Comparison of ENCODE assay signal across 10 cellular contexts in the genomic region with DNA sequence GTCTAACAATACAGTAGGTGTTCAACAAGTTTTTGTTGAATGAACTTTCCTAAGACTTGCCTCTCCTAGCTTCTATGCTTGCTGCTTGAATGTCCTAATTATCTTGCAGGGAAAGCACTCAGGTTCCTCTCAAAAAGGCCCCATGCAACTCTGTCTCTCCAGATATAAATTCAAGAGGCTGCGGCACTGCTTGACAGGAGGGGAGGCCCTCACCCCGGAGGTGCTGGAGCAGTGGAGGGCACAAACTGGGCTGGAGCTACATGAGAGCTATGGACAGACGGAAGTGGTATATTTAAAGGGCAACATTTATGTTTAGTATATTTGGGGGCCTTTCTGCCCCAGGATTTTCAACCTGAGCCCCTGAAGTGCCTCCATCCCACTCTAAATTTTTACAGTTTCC. TPM values are rescaled to one million over a fixed set of nuclear protein-coding genes. Genes with fewer than 3 reads are reported as not detected.
"Had no signal": no experiment of that assay in that cellular context is flagged by ENCODE, and none has a peak within 500 bp of the region (broad histone marks: within the 10 kb centered on the region; RNA-seq: fewer than 3 reads in every experiment).

No MANE protein-coding gene starts in this region.

- ATAC-seq: GM23338 had no signal

- H3K27me3 Mint-ChIP-seq: IgD-negative memory B cell had no signal

- H3K4me3 ChIP-seq: GM23338 had no signal

- H3K36me3 Mint-ChIP-seq: IgD-negative memory B cell had no signal

- DNase-seq: H9, HCEC 1CT, HFFc6, Karpas-422, KBM-7 had no signal

- H3K27ac Mint-ChIP-seq: GM23338, H9, HFFc6, IgD-negative memory B cell had no signal

- H3K9me3 Mint-ChIP-seq: GM23338, H9, HFFc6, IgD-negative memory B cell had no signal

- H3K27ac ChIP-seq: KMS-11 had no signal

- H3K4me3 Mint-ChIP-seq: GM23338, H9, HFFc6, IgD-negative memory B cell had no signal

- H3K4me1 Mint-ChIP-seq: GM23338, H9, IgD-negative memory B cell had no signal

RNA-seq across cellular contexts. Expression of a gene that starts 29.7 kb away (rescaled TPM):
- total RNA-seq: H1, HFFc6, HT-29 had no signal
- polyA plus RNA-seq: IgD-negative memory B cell had no signal
